ENCODE assay signal across 8 cellular contexts in the genomic region with DNA sequence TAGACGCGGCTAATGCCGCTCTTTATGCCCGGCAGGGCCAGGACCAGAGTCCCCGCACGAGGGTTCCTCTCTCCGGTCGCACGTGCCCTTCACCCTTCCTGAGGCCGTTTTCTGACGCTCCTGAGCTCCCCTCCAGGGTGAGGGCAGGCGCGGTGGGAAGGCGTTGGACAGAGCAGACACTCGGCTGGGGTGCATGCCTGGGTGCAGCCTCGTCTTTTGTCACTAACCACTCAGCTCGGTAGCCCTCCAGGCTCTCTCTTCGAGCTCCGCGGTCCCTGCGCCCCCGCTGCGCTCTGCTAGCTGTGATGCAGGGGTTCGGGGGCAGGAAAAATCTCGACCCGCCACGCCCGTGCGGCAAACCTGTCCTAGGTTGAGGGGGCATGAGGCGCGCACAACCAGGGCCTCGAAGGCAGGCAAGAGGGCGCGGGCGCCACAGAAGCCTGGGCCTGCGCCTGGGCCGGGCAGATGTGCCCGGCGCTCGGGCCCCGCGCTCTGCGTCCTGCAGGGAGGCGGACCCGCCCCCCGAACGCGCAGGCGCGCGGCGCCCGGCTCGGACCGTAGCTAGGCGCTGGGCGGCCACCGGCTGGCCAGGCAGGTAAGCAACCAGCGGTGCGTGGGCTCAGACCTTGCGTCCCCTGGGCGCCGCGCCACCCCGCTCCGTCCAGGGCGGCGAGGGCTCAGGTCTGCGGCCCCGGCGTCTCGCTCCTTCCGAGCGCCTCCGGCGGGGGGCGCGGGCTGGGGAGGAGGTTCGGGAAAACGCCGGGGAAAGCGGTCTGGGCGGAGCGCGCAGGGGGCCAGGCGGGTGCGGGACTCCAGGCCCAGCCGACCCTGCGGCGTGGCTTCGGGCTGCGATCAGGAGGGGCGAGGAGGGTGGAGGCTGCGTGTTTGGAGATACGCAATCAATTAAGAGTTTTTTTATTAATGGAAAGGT. TPM values are rescaled to one million over a fixed set of nuclear protein-coding genes. Genes with fewer than 3 reads are reported as not detected.
A peak's percentile ranks its signal among the peaks of the same experiment; 100 is the strongest.
DNase-seq lines count a peak whose midpoint lies in the region; ATAC-seq and TF ChIP-seq lines count a peak whose summit lies in the region.

A gene (plus strand): TSS at position 548 of the 931 bp plus-strand sequence. CDS start 5,807 bp downstream, outside the sequence.

- 0 out of 2 replicates have a peak within 1 kb of the TSS, but pooled peaks have one; percentile 29 for H3K27ac ChIP-seq in 22Rv1
- peak within 1 kb of the TSS; percentile 37 for H3K27ac ChIP-seq in RWPE1
- no peak within 1 kb of the TSS for H3K27ac ChIP-seq in left lung
- peak within 1 kb of the TSS in 2 of 5 donors; percentile 40 to 42 for H3K27ac ChIP-seq in stomach

- ATAC-seq in left lung, result peak; percentile 97
- ATAC-seq in GM21576 (IDR thresholded peaks at IDR 0.05; ENCODE audit: unreplicated experiment), result no peak
- no peak for ATAC-seq in HG03139 (IDR thresholded peaks at IDR 0.05; ENCODE audit: unreplicated experiment)

- POLR2A ChIA-PET in RWPE1 (lab: Yijun Ruan, JAX; ENCODE audit: low non-redundant PET), result interaction anchor here (0.5 to 0.6 kb wide), 2 partner anchors 42 to 50 kb away, joined by 4 read pairs; a partner anchor contains a TSS

- H3K4me1 ChIP-seq in left lung (peaks cover 3 to 14% of the 10 kb centered on the region in 2 donors), stomach (peaks cover 9 to 18% (median 16%) of the 10 kb centered on the region in 4 donors)

- H3K4me3 ChIP-seq in GM12875 (ENCODE audit: low read depth, low read length) (peak within 1 kb of the TSS; percentile 11), left lung (peak within 1 kb of the TSS; percentile 53 to 63), stomach (peak within 1 kb of the TSS; percentile 63 to 89 (median 66))

- DNase-seq in RWPE1 (ENCODE audit: low spot score) (peak; percentile 90), dermis blood vessel endothelial cell (peak; percentile 55), left lung (peak; percentile 55 to 90), stomach (peak; percentile 68)

- 0 out of 2 replicates have a peak, but pooled peaks have one; percentile 13 for TF ChIP-seq CTCF in 22Rv1 (IDR thresholded peaks at IDR 0.05)
- TF ChIP-seq CTCF in GM12875 (IDR thresholded peaks at IDR 0.05; ENCODE audit: borderline replicate concordance, insufficient read depth, low read depth, low read length), result no peak
- peak; percentile 31 for TF ChIP-seq CTCF in RWPE1 (conservative IDR thresholded peaks at IDR 0.05; ENCODE audit: low read depth)
- TF ChIP-seq CTCF in left lung (IDR thresholded peaks at IDR 0.05), result no peak
- TF ChIP-seq CTCF in stomach (IDR thresholded peaks at IDR 0.05), result no peak

- H3K36me3 ChIP-seq in left lung (no peaks in the 10 kb centered on the region), stomach (no peaks in the 10 kb centered on the region)

- H3K9me3 ChIP-seq in left lung, result no peaks in the 10 kb centered on the region
- no peaks in the 10 kb centered on the region for H3K9me3 ChIP-seq in stomach

- H3K27me3 ChIP-seq in left lung (peaks cover 6 to 52% of the 10 kb centered on the region in 2 donors), stomach (peaks cover 0 to 40% (median 15%) of the 10 kb centered on the region in 3 donors)

- no peak for TF ChIP-seq POLR2A in stomach (IDR thresholded peaks at IDR 0.05)

- TF ChIP-seq EP300 in stomach (IDR thresholded peaks at IDR 0.05), result no peak

- intact Hi-C loops in left lung (cut with DNase I) (no loop called here), stomach (cut with DNase I; ENCODE audit: low total_unique reads) (no loop called here)

- 4 to 6% (median 5%) methylated on average over 40 to 95 of the region's 95 CpGs for WGBS in stomach, 5 donors

- CTCF ChIA-PET in RWPE1 (lab: Yijun Ruan, JAX), result interaction anchor here (0.6 to 1.2 kb wide), 6 partner anchors 10 to 1921 kb away, joined by 3 read pairs; no protein-coding TSS in a partner anchor

RNA-seq across cellular contexts. Expression of the gene that starts here (rescaled TPM):
- 2.4 and 8.2 TPM in 2 replicates for total RNA-seq in dermis blood vessel endothelial cell
- 1 to 10 TPM; 8.1 to 8.7 TPM for total RNA-seq in left lung
- total RNA-seq in stomach, result 10 to 100 TPM in 3 of 5 donors, 1 to 10 TPM in 2; 8.2 to 28.7 (median 18.4) TPM
- polyA plus RNA-seq in stomach, result 1 to 10 TPM in 2 of 3 donors, under 1 TPM in 1; 0.76 to 6.5 (median 1.7) TPM

Comparison
In these comparisons a context has a peak if more than half of its experiments do, and no peak if none do; other contexts are left out.
1. H3K27ac ChIP-seq: peak in 22Rv1 (single experiment) and RWPE1 (single experiment); none in left lung (0 of 2).
2. CTCF ChIP-seq: peak in 22Rv1 (single experiment) and RWPE1 (single experiment); none in GM12875 (single experiment), left lung (0 of 2) and stomach (0 of 7).
3. H3K4me3 ChIP-seq: peak in every context shown above with its lines; median percentile 66 in stomach; 58 in left lung; 11 in GM12875.
4. Peak in every context shown above with its lines, with median percentiles within 50 percentile points of each other: DNase-seq.